32 cellular contexts compared by ENCODE assay signal in genomic region chr17:70128727-70129238, GRCh38. TPM values are rescaled to one million over a fixed set of nuclear protein-coding genes. Genes with fewer than 3 reads are reported as not detected.
"Had no signal": no experiment of that assay in that cellular context is flagged by ENCODE, and none has a peak within 500 bp of the region (broad histone marks: within the 10 kb centered on the region; RNA-seq: fewer than 3 reads in every experiment).

No MANE protein-coding gene starts in this region.

- H3K9me3 Mint-ChIP-seq: activated CD8-positive, alpha-beta T cell treated with anti-CD3 and anti-CD28 coated beads for 36 hours; activated T-cell treated with anti-CD3 and anti-CD28 coated beads, Interleukin-2, amount 50 U/mL, for 24 hours had no signal

- H3K4me1 ChIP-seq: ascending aorta had no signal

- ATAC-seq: activated CD8-positive, alpha-beta T cell treated with anti-CD3 and anti-CD28 coated beads for 36 hours; activated naive CD8-positive, alpha-beta T cell treated with anti-CD3 and anti-CD28 coated beads, Interleukin-2, amount 50 U/mL, for 24 hours; PC-3; Right ventricle myocardium inferior had no signal

- H3K36me3 ChIP-seq: ascending aorta, cardiac muscle cell, WERI-Rb-1 had no signal

- H3K27me3 ChIP-seq: ascending aorta, cardiac muscle cell had no signal

- H3K4me3 Mint-ChIP-seq: activated CD4-positive, alpha-beta T cell treated with anti-CD3 and anti-CD28 coated beads, Interleukin-2, amount 10 ng/mL, durations not matched to agents 24 days and 14 days; activated CD8-positive, alpha-beta T cell treated with anti-CD3 and anti-CD28 coated beads for 36 hours; activated naive CD8-positive, alpha-beta T cell; activated naive CD8-positive, alpha-beta T cell treated with anti-CD3 and anti-CD28 coated beads, Interleukin-2, amount 50 U/mL, for 24 hours; activated T-cell treated with anti-CD3 and anti-CD28 coated beads, Interleukin-2, amount 50 U/mL, for 24 hours; central memory CD8-positive, alpha-beta T cell had no signal

- H3K4me1 Mint-ChIP-seq: activated CD4-positive, alpha-beta T cell treated with anti-CD3 and anti-CD28 coated beads, Interleukin-2, amount 10 ng/mL, durations not matched to agents 24 days and 14 days; activated naive CD8-positive, alpha-beta T cell treated with anti-CD3 and anti-CD28 coated beads, Interleukin-2, amount 50 U/mL, for 24 hours; central memory CD8-positive, alpha-beta T cell had no signal

- H3K4me3 ChIP-seq: ascending aorta, cardiac muscle cell had no signal

- H3K36me3 Mint-ChIP-seq: activated naive CD8-positive, alpha-beta T cell had no signal

- DNase-seq: activated CD4-positive, alpha-beta T cell treated with anti-CD3 and anti-CD28 coated beads, Interleukin-2, amount 10 ng/mL, durations not matched to agents 24 days and 14 days; activated CD4-positive, alpha-beta T cell treated with anti-CD3 and anti-CD28 coated beads, Interleukin-2, amount 50 U/mL, for 4 hours; activated CD8-positive, alpha-beta T cell treated with anti-CD3 and anti-CD28 coated beads for 36 hours; activated gamma-delta T cell; activated naive CD4-positive, alpha-beta T cell treated with Interleukin-2 at 50 U/mL for 16 hours; activated naive CD8-positive, alpha-beta T cell treated with anti-CD3 and anti-CD28 coated beads, Interleukin-2, amount 50 U/mL, for 24 hours; activated T-cell treated with anti-CD3 and anti-CD28 coated beads, Interleukin-2, amount 50 U/mL, for 24 hours; Karpas-422; NCI-H1048; NCI-H1105 treated with DMSO at 0.1 percent for 48 hours; NCI-H1436; NCI-H1694 treated with DMSO at 0.1 percent for 48 hours; NCI-H2029; NCI-H345; NCI-H524 treated with DMSO at 0.1 percent for 48 hours; PC-3; SIG-M5; SW 1271; T-helper 1 cell; T-helper 2 cell; T-helper 9 cell; WERI-Rb-1 had no signal

- H3K27ac ChIP-seq: ascending aorta, cardiac muscle cell, RWPE1, WERI-Rb-1 had no signal

- FAIRE-seq: RCC 7860 had no signal

- H3K27me3 Mint-ChIP-seq: activated CD4-positive, alpha-beta T cell treated with anti-CD3 and anti-CD28 coated beads, Interleukin-2, amount 10 ng/mL, durations not matched to agents 24 days and 14 days; activated naive CD8-positive, alpha-beta T cell; activated T-cell treated with anti-CD3 and anti-CD28 coated beads, Interleukin-2, amount 50 U/mL, for 24 hours; central memory CD8-positive, alpha-beta T cell had no signal

- H3K27ac Mint-ChIP-seq: activated CD4-positive, alpha-beta T cell treated with anti-CD3 and anti-CD28 coated beads, Interleukin-2, amount 10 ng/mL, durations not matched to agents 24 days and 14 days; activated CD8-positive, alpha-beta T cell treated with anti-CD3 and anti-CD28 coated beads for 36 hours; activated naive CD8-positive, alpha-beta T cell; activated naive CD8-positive, alpha-beta T cell treated with anti-CD3 and anti-CD28 coated beads, Interleukin-2, amount 50 U/mL, for 24 hours; activated T-cell treated with anti-CD3 and anti-CD28 coated beads, Interleukin-2, amount 50 U/mL, for 24 hours; activated T-helper 2 cell treated with anti-CD3 and anti-CD28 coated beads, Interferon-gamma antibody, Interleukin-2, Interleukin-4, amounts not matched to agents 10 μg/mL and 5 μg/mL and 100 μg/mL, durations not matched to agents 14 hours and 24 hours and 36 hours had no signal

- H3K9me3 ChIP-seq: ascending aorta had no signal

RNA-seq across cellular contexts. Expression of gene KCNJ2, which starts 40.5 kb away (rescaled TPM):
- total RNA-seq: activated CD4-positive, alpha-beta T cell treated with anti-CD3 and anti-CD28 coated beads, Interleukin-2, amount 10 ng/mL, durations not matched to agents 24 days and 14 days; activated CD8-positive, alpha-beta memory T cell treated with anti-CD3 and anti-CD28 coated beads for 36 hours; activated CD8-positive, alpha-beta T cell treated with anti-CD3 and anti-CD28 coated beads for 36 hours had no signal
- polyA plus RNA-seq: cardiac muscle cell had no signal

RNA-seq across cellular contexts. Expression of gene KCNJ16, which starts 53.8 kb away (rescaled TPM):
- total RNA-seq: activated CD4-positive, alpha-beta T cell treated with anti-CD3 and anti-CD28 coated beads, Interleukin-2, amount 10 ng/mL, durations not matched to agents 24 days and 14 days; activated CD8-positive, alpha-beta memory T cell treated with anti-CD3 and anti-CD28 coated beads for 36 hours; activated CD8-positive, alpha-beta T cell treated with anti-CD3 and anti-CD28 coated beads for 36 hours; activated T-helper 2 cell treated with anti-CD3 and anti-CD28 coated beads, Interferon-gamma antibody, Interleukin-2, Interleukin-4, amounts not matched to agents 10 μg/mL and 5 μg/mL and 100 μg/mL, durations not matched to agents 14 hours and 24 hours and 36 hours; ascending aorta; cardiac muscle cell; NCI-H460; PC-3; Right ventricle myocardium inferior had no signal
- polyA plus RNA-seq: cardiac muscle cell had no signal
